In the genomic region with DNA sequence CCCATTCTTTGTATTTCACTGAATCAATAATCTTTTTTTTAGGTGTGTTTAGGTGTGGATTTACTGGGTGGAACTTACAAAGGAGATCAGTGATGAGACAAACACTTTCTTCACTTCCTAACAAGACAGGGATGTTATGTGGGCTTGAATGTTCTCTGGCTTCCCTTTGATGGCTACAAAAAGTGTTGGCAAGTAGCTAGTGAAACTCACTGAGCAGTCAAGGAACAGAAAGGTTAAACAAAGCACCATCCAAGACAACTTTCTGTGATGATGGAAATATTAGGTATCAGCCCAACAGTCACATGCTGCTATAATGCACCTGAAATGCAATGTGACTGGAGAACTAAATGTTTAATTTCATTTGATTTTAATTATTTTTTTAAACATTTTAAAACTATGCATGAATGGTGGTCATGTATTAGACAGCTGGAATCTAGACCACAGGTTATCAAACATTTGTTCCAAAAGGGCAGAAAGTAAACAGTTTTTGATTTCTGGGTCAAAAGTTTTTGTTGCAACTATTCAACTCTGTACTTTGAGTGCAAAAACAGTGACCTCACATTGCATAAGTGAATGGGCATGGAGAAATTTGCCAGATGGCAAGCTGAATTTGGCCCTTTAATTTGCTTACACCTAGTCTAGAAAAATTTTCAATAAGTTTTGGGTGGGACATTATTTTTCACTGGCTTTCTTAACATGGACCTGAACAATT, we compare ENCODE assay signal across 20 cellular contexts.
"Had no signal": no experiment of that assay in that cellular context is flagged by ENCODE, and none has a peak within 500 bp of the region (broad histone marks: within the 10 kb centered on the region; RNA-seq: fewer than 3 reads in every experiment).

No MANE protein-coding gene starts in this region.

- H3K27ac ChIP-seq: HL-60 had no signal

- ATAC-seq: SK-N-SH treated with all-trans-retinoic acid at 6 μM for 48 hours had no signal

- DNase-seq: KBM-7, MV-4-11, NCI-H1048, NCI-H1105, NCI-H1417, NCI-H1436 treated with DMSO at 0.1 percent for 48 hours, NCI-H1694, NCI-H187 treated with DMSO at 0.1 percent for 48 hours, NCI-H2029 treated with DMSO at 0.1 percent for 48 hours, NCI-H2171 treated with DMSO at 0.1 percent for 48 hours, NCI-H345, NCI-H446 treated with DMSO at 0.1 percent for 48 hours, NCI-H510A treated with DMSO at 0.1 percent for 48 hours, NCI-H526 treated with DMSO at 0.1 percent for 48 hours, NCI-H748 treated with DMSO at 0.1 percent for 48 hours, RPMI8226, SHP77, T-helper 1 cell had no signal
